Comparison of ENCODE assay signal across 16 cellular contexts in genomic region chr11:20451568-20451967, GRCh38.
DNase-seq lines count a peak whose midpoint lies in the region; ATAC-seq and TF ChIP-seq lines count a peak whose summit lies in the region.
"Had no signal": no experiment of that assay in that cellular context is flagged by ENCODE, and none has a peak within 500 bp of the region (broad histone marks: within the 10 kb centered on the region; RNA-seq: fewer than 3 reads in every experiment).

No MANE protein-coding gene starts in this region.

- peak overlapping the region in 1 of 11 experiments; percentile 10; a peak in 1 of 22 replicates for H3K27ac ChIP-seq in BLaER1 treated with 17β-estradiol and CSF1 and Interleukin-3, amounts not matched to agents 10 nM and 100 nM
- H3K27ac ChIP-seq in mammary epithelial cell (ENCODE audit: insufficient read depth, low read depth, low read length) = no peak overlapping the region
- H3K27ac ChIP-seq: heart right ventricle, uterus had no signal

- H3K27me3 ChIP-seq in BLaER1 treated with 17β-estradiol and CSF1 and Interleukin-3, amounts not matched to agents 10 nM and 100 nM = no peaks in the 10 kb centered on the region
- H3K27me3 ChIP-seq in mammary epithelial cell (ENCODE audit: insufficient read depth, low read length) = no peaks in the 10 kb centered on the region
- H3K27me3 ChIP-seq: heart right ventricle, uterus had no signal

- no peaks in the 10 kb centered on the region for H3K79me2 ChIP-seq in mammary epithelial cell (ENCODE audit: insufficient read depth, low read length)

- DNase-seq in AG08395 (ENCODE audit: low spot score) (peak; percentile 18), MV-4-11 (lab: John Stamatoyannopoulos, UW) (peak; percentile 41), mammary epithelial cell (peak; percentile 3), NCI-H1694 (lab: John Stamatoyannopoulos, UW) (no peak), DMS153 (lab: John Stamatoyannopoulos, UW) (no peak)
- no peak for DNase-seq in stimulated activated naive CD8-positive, alpha-beta T cell treated with anti-CD3 and anti-CD28 coated beads, Interleukin-15, Interleukin-2, amounts not matched to agents 100 U/mL and 50 U/mL, for 24 hours
- DNase-seq: activated CD8-positive, alpha-beta memory T cell treated with anti-CD3 and anti-CD28 coated beads for 24 hours; activated T-cell treated with anti-CD3 and anti-CD28 coated beads, Interleukin-2, amount 50 U/mL, for 72 hours; heart right ventricle; naive thymus-derived CD4-positive, alpha-beta T cell; NCI-H1694 treated with DMSO at 0.1 percent for 48 hours; NCI-H345; uterus had no signal

- WGBS in mammary epithelial cell (ENCODE audit: low coverage, missing lambda C conversion rate) = 46% methylated on average over 2 of the region's 2 CpGs

- peaks cover 26 to 59% (median 41%) of the 10 kb centered on the region in 11 experiments; a peak in 21 of 22 replicates for H3K36me3 ChIP-seq in BLaER1 treated with 17β-estradiol and CSF1 and Interleukin-3, amounts not matched to agents 10 nM and 100 nM
- H3K36me3 ChIP-seq in mammary epithelial cell (ENCODE audit: insufficient read depth, low read length) = peaks cover 3% of the 10 kb centered on the region
- H3K36me3 ChIP-seq: uterus had no signal

- intact Hi-C loops in mammary epithelial cell (cut with micrococcal nuclease) = no loop called here

- no peak for TF ChIP-seq CTCF in mammary epithelial cell (conservative IDR thresholded peaks at IDR 0.05 in 1 of 2, IDR thresholded peaks at IDR 0.05 in 1 of 2; ENCODE audit: extremely low read depth in 1 of 2, insufficient read depth in 1 of 2, low read depth in 1 of 2, low read length in 2 of 2)

- H3K4me2 ChIP-seq in BLaER1 treated with 17β-estradiol and CSF1 and Interleukin-3, amounts not matched to agents 10 nM and 100 nM = peak overlapping the region in 9 of 11 experiments; percentile 23 to 77 (median 55); a peak in 16 of 22 replicates
- H3K4me2 ChIP-seq in mammary epithelial cell (ENCODE audit: insufficient read depth, low read depth, low read length) = no peak overlapping the region

- peaks cover 8 to 18% (median 11%) of the 10 kb centered on the region in 10 experiments; a peak in 18 of 20 replicates for H3K4me1 ChIP-seq in BLaER1 treated with 17β-estradiol and CSF1 and Interleukin-3, amounts not matched to agents 10 nM and 100 nM
- no peaks in the 10 kb centered on the region for H3K4me1 ChIP-seq in mammary epithelial cell (ENCODE audit: insufficient read depth, low read length)
- H3K4me1 ChIP-seq: uterus had no signal

- dilution Hi-C loops in mammary epithelial cell (cut with HindIII; ENCODE audit: low sequenced_read_pairs) = no loop called here

- no peak overlapping the region for H3K4me3 ChIP-seq in BLaER1 treated with 17β-estradiol and CSF1 and Interleukin-3, amounts not matched to agents 10 nM and 100 nM
- H3K4me3 ChIP-seq in mammary epithelial cell (replicated peaks in 1 of 3; ENCODE audit: insufficient read depth in 1 of 3, low read depth in 2 of 3, low read length in 3 of 3) = no peak overlapping the region
- H3K4me3 ChIP-seq: heart right ventricle, uterus had no signal

- in situ Hi-C loops in mammary epithelial cell (cut with MboI; ENCODE audit: low sequenced_read_pairs in 2 of 2) = no loop called here

- H4K20me1 ChIP-seq in BLaER1 treated with 17β-estradiol and CSF1 and Interleukin-3, amounts not matched to agents 10 nM and 100 nM = no peaks in the 10 kb centered on the region; a peak in 1 of 22 replicates
- no peaks in the 10 kb centered on the region for H4K20me1 ChIP-seq in mammary epithelial cell (ENCODE audit: insufficient read depth, low read length)

- no peak overlapping the region for H3K9ac ChIP-seq in BLaER1 treated with 17β-estradiol and CSF1 and Interleukin-3, amounts not matched to agents 10 nM and 100 nM
- no peak overlapping the region for H3K9ac ChIP-seq in mammary epithelial cell (ENCODE audit: insufficient read depth, low read length)

- no peak overlapping the region for H2AFZ ChIP-seq in mammary epithelial cell (ENCODE audit: low read depth, low read length)

- BruUV-seq in mammary epithelial cell (replicated peaks; lab: Mats Ljungman, UMichigan) = no TSS peak

- H3K9me3 ChIP-seq in BLaER1 treated with 17β-estradiol and CSF1 and Interleukin-3, amounts not matched to agents 10 nM and 100 nM (replicated peaks in 1 of 11) = no peaks in the 10 kb centered on the region
- H3K9me3 ChIP-seq in mammary epithelial cell (replicated peaks; ENCODE audit: insufficient read depth, low read length) = no peaks in the 10 kb centered on the region
- H3K9me3 ChIP-seq: heart right ventricle, uterus had no signal

- no peak for ATAC-seq in HG02798 (IDR thresholded peaks at IDR 0.05; ENCODE audit: poor library complexity, unreplicated experiment)
- ATAC-seq in stimulated activated naive CD8-positive, alpha-beta T cell treated with anti-CD3 and anti-CD28 coated beads, Interleukin-15, Interleukin-2, amounts not matched to agents 100 U/mL and 50 U/mL, for 24 hours = no peak
- ATAC-seq: activated naive CD4-positive, alpha-beta T cell treated with anti-CD3 and anti-CD28 coated beads, Interleukin-2, amount 50 U/mL, for 72 hours; activated T-cell treated with anti-CD3 and anti-CD28 coated beads, Interleukin-2, amount 50 U/mL, for 72 hours; heart right ventricle; naive thymus-derived CD4-positive, alpha-beta T cell had no signal

- CTCF ChIA-PET in mammary epithelial cell (lab: Charles Lee; ENCODE audit: low non-redundant PET) = no interaction called here

Comparison
In these comparisons a context has a peak if more than half of its experiments do, and no peak if none do; other contexts are left out.
1. DNase-seq: peak in AG08395 (single experiment), MV-4-11 (single experiment) and mammary epithelial cell (single experiment); none in stimulated activated naive CD8-positive, alpha-beta T cell treated with anti-CD3 and anti-CD28 coated beads, Interleukin-15, Interleukin-2, amounts not matched to agents 100 U/mL and 50 U/mL, for 24 hours (single experiment), NCI-H1694 (single experiment) and DMS153 (single experiment).